In the genomic region with DNA sequence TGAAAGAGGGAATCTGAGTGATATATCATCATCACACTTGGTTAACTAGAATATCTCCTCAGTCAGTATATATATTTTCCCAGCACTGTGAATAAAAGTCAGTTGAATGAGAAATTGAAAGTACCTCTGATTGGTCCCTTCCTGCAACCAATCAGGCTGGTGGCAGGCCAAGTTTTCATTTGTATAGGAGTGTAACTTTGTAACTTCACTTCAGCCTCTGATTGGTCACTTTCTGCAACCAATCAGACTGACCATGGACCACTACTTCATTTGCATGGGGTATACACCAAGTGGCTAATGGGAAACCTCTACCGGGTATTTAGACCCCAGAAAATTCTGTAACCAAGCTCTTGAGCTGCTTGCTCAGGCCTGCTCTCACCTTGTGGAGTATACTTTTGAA, we compare ENCODE assay signal across 23 cellular contexts. TPM values are rescaled to one million over a fixed set of nuclear protein-coding genes. Genes with fewer than 3 reads are reported as not detected.
DNase-seq lines count a peak whose midpoint lies in the region; ATAC-seq lines count a peak whose summit lies in the region.
"Had no signal": no experiment of that assay in that cellular context is flagged by ENCODE, and none has a peak within 500 bp of the region (broad histone marks: within the 10 kb centered on the region; RNA-seq: fewer than 3 reads in every experiment).

No MANE protein-coding gene starts in this region.

- H3K4me2 ChIP-seq in neuronal stem cell (ENCODE audit: insufficient read depth, low read length, poor library complexity, severe bottlenecking), result no peak overlapping the region
- H3K4me2 ChIP-seq: A549, GM23338 had no signal

- peaks cover 37% of the 10 kb centered on the region for H3K4me1 Mint-ChIP-seq in activated naive CD4-positive, alpha-beta T cell treated with anti-CD3 and anti-CD28 coated beads, Interleukin-2, amount 10 ng/mL, durations not matched to agents 7 days and 5 days
- H3K4me1 Mint-ChIP-seq in activated naive CD8-positive, alpha-beta T cell treated with anti-CD3 and anti-CD28 coated beads, Interleukin-2, amount 10 ng/mL, durations not matched to agents 7 days and 5 days, result peaks cover 19% of the 10 kb centered on the region

- POLR2A ChIA-PET in activated naive CD8-positive, alpha-beta T cell treated with anti-CD3 and anti-CD28 coated beads, Interleukin-2, amount 10 ng/mL, durations not matched to agents 7 days and 5 days (lab: Charles Lee), result interaction anchor here (0.6 to 1.6 kb wide), 3 partner anchors 192 to 1006 kb away, joined by 3 to 5 read pairs (median 4); a partner anchor contains a TSS

- H3K27me3 ChIP-seq in neuronal stem cell (ENCODE audit: control insufficient read depth in 3 of 3, insufficient read depth in 3 of 3, low read depth in 1 of 3, low read length in 3 of 3), result no peaks in the 10 kb centered on the region
- H3K27me3 ChIP-seq: BE2C, esophagus squamous epithelium had no signal

- H2BK120ac ChIP-seq in neuronal stem cell (ENCODE audit: low read depth, low read length), result no peak overlapping the region

- H3K9me3 ChIP-seq in neuronal stem cell (replicated peaks in 1 of 2; ENCODE audit: control insufficient read depth in 2 of 2, insufficient read depth in 1 of 2, low read depth in 1 of 2, low read length in 2 of 2), result peaks cover 0 to 5% of the 10 kb centered on the region in 2 donors
- H3K9me3 ChIP-seq: A549, BE2C, esophagus squamous epithelium, psoas muscle had no signal

- H2AK5ac ChIP-seq in neuronal stem cell (ENCODE audit: low read depth, low read length), result no peak overlapping the region

- no peak overlapping the region for H3K4me3 ChIP-seq in neuronal stem cell (ENCODE audit: low read length in 2 of 2)
- H3K4me3 ChIP-seq: A549, esophagus squamous epithelium, GM23338, lung, psoas muscle had no signal

- no peak for DNase-seq in activated naive CD4-positive, alpha-beta T cell treated with anti-CD3 and anti-CD28 coated beads, Interleukin-2, amount 10 ng/mL, durations not matched to agents 7 days and 5 days
- no peak for DNase-seq in activated naive CD4-positive, alpha-beta T cell treated with anti-CD3 and anti-CD28 coated beads, Interleukin-2, amount 50 U/mL, for 72 hours (ENCODE audit: low spot score in 2 of 2)
- DNase-seq in NCI-H226 (peak; percentile 42), neuronal stem cell (ENCODE audit: low spot score) (no peak), hippocampal formation (lab: John Stamatoyannopoulos, UW) (no peak), NCI-H2081 (lab: John Stamatoyannopoulos, UW) (no peak)
- DNase-seq in activated naive CD8-positive, alpha-beta T cell treated with anti-CD3 and anti-CD28 coated beads, Interleukin-2, amount 10 ng/mL, durations not matched to agents 7 days and 5 days, result no peak
- DNase-seq: activated CD4-positive, alpha-beta T cell treated with anti-CD3 and anti-CD28 coated beads, Interleukin-2, amount 10 ng/mL, durations not matched to agents 7 days and 5 days; activated naive CD4-positive, alpha-beta T cell treated with Interleukin-2 at 50 U/mL for 16 hours; activated T-cell treated with anti-CD3 and anti-CD28 coated beads for 4 hours; BE2C; effector memory CD8-positive, alpha-beta T cell; esophagus squamous epithelium; kidney glomerular epithelial cell; NCI-H187 treated with DMSO at 0.1 percent for 48 hours; NCI-H748 treated with DMSO at 0.1 percent for 48 hours; psoas muscle; SHP77 treated with DMSO at 0.1 percent for 48 hours; substantia nigra had no signal

- no peak overlapping the region for H3K27ac ChIP-seq in neuronal stem cell (replicated peaks; ENCODE audit: low read length)

- no peak overlapping the region for H4K91ac ChIP-seq in neuronal stem cell (ENCODE audit: low read depth, low read length, poor library complexity)

- no peak overlapping the region for H2BK5ac ChIP-seq in neuronal stem cell (ENCODE audit: low read length)

- H3K4me3 Mint-ChIP-seq in activated naive CD4-positive, alpha-beta T cell treated with anti-CD3 and anti-CD28 coated beads, Interleukin-2, amount 10 ng/mL, durations not matched to agents 7 days and 5 days, result no peak overlapping the region
- H3K4me3 Mint-ChIP-seq in activated naive CD8-positive, alpha-beta T cell treated with anti-CD3 and anti-CD28 coated beads, Interleukin-2, amount 10 ng/mL, durations not matched to agents 7 days and 5 days, result peak overlapping the region; percentile 50
- H3K4me3 Mint-ChIP-seq: effector memory CD8-positive, alpha-beta T cell had no signal

- H2BK12ac ChIP-seq in neuronal stem cell (ENCODE audit: low read length), result no peak overlapping the region

- H3K23ac ChIP-seq in neuronal stem cell (ENCODE audit: low read depth, low read length, poor library complexity), result no peak overlapping the region

- H3K79me1 ChIP-seq in neuronal stem cell (ENCODE audit: low read depth, low read length), result no peaks in the 10 kb centered on the region

- H3K36me3 ChIP-seq in neuronal stem cell (replicated peaks in 1 of 2; ENCODE audit: control insufficient read depth in 2 of 2, insufficient read depth in 2 of 2, low read length in 2 of 2), result peaks cover 0 to 18% of the 10 kb centered on the region in 2 donors
- H3K36me3 ChIP-seq: esophagus squamous epithelium had no signal

- CTCF ChIA-PET in activated naive CD4-positive, alpha-beta T cell treated with anti-CD3 and anti-CD28 coated beads, Interleukin-2, amount 10 ng/mL, durations not matched to agents 7 days and 5 days (lab: Charles Lee), result no interaction called here

- H3K9ac ChIP-seq in neuronal stem cell (ENCODE audit: low read depth, low read length, poor library complexity), result no peak overlapping the region

- H3K18ac ChIP-seq in neuronal stem cell (ENCODE audit: low read length), result no peak overlapping the region

- H3K4me1 ChIP-seq in neuronal stem cell (ENCODE audit: control insufficient read depth in 2 of 2, insufficient read depth in 1 of 2, low read depth in 1 of 2, low read length in 2 of 2), result peaks cover 2 to 3% of the 10 kb centered on the region in 2 donors
- H3K4me1 ChIP-seq: BE2C, psoas muscle had no signal

- H3K36me3 Mint-ChIP-seq in activated naive CD4-positive, alpha-beta T cell treated with anti-CD3 and anti-CD28 coated beads, Interleukin-2, amount 10 ng/mL, durations not matched to agents 7 days and 5 days, result peaks cover 32% of the 10 kb centered on the region
- H3K36me3 Mint-ChIP-seq in activated naive CD4-positive, alpha-beta T cell treated with anti-CD3 and anti-CD28 coated beads, Interleukin-2, amount 50 U/mL, for 72 hours, result peaks cover 38 to 43% of the 10 kb centered on the region in 2 donors
- H3K36me3 Mint-ChIP-seq in activated naive CD8-positive, alpha-beta T cell treated with anti-CD3 and anti-CD28 coated beads, Interleukin-2, amount 10 ng/mL, durations not matched to agents 7 days and 5 days, result peaks cover 25% of the 10 kb centered on the region

- ATAC-seq in activated naive CD4-positive, alpha-beta T cell treated with anti-CD3 and anti-CD28 coated beads, Interleukin-2, amount 50 U/mL, for 72 hours, result no peak
- ATAC-seq in activated naive CD8-positive, alpha-beta T cell treated with anti-CD3 and anti-CD28 coated beads, Interleukin-2, amount 10 ng/mL, durations not matched to agents 7 days and 5 days (ENCODE audit: low read depth), result no peak
- no peak for ATAC-seq in HG03342 (IDR thresholded peaks at IDR 0.05; ENCODE audit: unreplicated experiment)
- ATAC-seq: A549; effector memory CD8-positive, alpha-beta T cell; GM23338; psoas muscle had no signal

- H4K8ac ChIP-seq in neuronal stem cell (ENCODE audit: low read depth, low read length), result no peak overlapping the region

- H2BK15ac ChIP-seq in neuronal stem cell (ENCODE audit: low read length), result no peak overlapping the region

- no peak overlapping the region for H3K4ac ChIP-seq in neuronal stem cell (ENCODE audit: low read length)

- H3K9me3 Mint-ChIP-seq in activated naive CD4-positive, alpha-beta T cell treated with anti-CD3 and anti-CD28 coated beads, Interleukin-2, amount 10 ng/mL, durations not matched to agents 7 days and 5 days, result peaks cover 7% of the 10 kb centered on the region
- H3K9me3 Mint-ChIP-seq in activated naive CD4-positive, alpha-beta T cell treated with anti-CD3 and anti-CD28 coated beads, Interleukin-2, amount 50 U/mL, for 72 hours, result peaks cover 6 to 10% of the 10 kb centered on the region in 2 donors
- no peaks in the 10 kb centered on the region for H3K9me3 Mint-ChIP-seq in activated naive CD8-positive, alpha-beta T cell treated with anti-CD3 and anti-CD28 coated beads, Interleukin-2, amount 10 ng/mL, durations not matched to agents 7 days and 5 days
- H3K9me3 Mint-ChIP-seq: effector memory CD8-positive, alpha-beta T cell; GM23338 had no signal

- no CpG with 5 or more reads among the region's 1 CpG for whole genome bisulfite sequencing in neuronal stem cell (ENCODE audit: extremely low coverage in 2 of 2, insufficient read length in 2 of 2, insufficient replicate concordance in 1 of 2), 2 donors

- H3K14ac ChIP-seq in neuronal stem cell (ENCODE audit: low read length), result no peak overlapping the region

- peak overlapping the region; percentile 96 for H3K27ac Mint-ChIP-seq in activated naive CD4-positive, alpha-beta T cell treated with anti-CD3 and anti-CD28 coated beads, Interleukin-2, amount 10 ng/mL, durations not matched to agents 7 days and 5 days
- H3K27ac Mint-ChIP-seq in activated naive CD4-positive, alpha-beta T cell treated with anti-CD3 and anti-CD28 coated beads, Interleukin-2, amount 50 U/mL, for 72 hours, result no peak overlapping the region
- peak overlapping the region; percentile 96 for H3K27ac Mint-ChIP-seq in activated naive CD8-positive, alpha-beta T cell treated with anti-CD3 and anti-CD28 coated beads, Interleukin-2, amount 10 ng/mL, durations not matched to agents 7 days and 5 days
- H3K27ac Mint-ChIP-seq: GM23338 had no signal

- peak overlapping the region; percentile 12 for H2AFZ ChIP-seq in neuronal stem cell (ENCODE audit: low read length)
- H2AFZ ChIP-seq: GM23338 had no signal

- H3K27me3 Mint-ChIP-seq in activated naive CD4-positive, alpha-beta T cell treated with anti-CD3 and anti-CD28 coated beads, Interleukin-2, amount 10 ng/mL, durations not matched to agents 7 days and 5 days, result peaks cover 4% of the 10 kb centered on the region
- H3K27me3 Mint-ChIP-seq in activated naive CD8-positive, alpha-beta T cell treated with anti-CD3 and anti-CD28 coated beads, Interleukin-2, amount 10 ng/mL, durations not matched to agents 7 days and 5 days, result no peaks in the 10 kb centered on the region
- H3K27me3 Mint-ChIP-seq: activated CD4-positive, alpha-beta T cell treated with anti-CD3 and anti-CD28 coated beads, Interleukin-2, amount 10 ng/mL, durations not matched to agents 7 days and 5 days; effector memory CD8-positive, alpha-beta T cell had no signal

RNA-seq across cellular contexts. Expression of a gene that starts 1.9 kb away (rescaled TPM):
- total RNA-seq in activated naive CD4-positive, alpha-beta T cell treated with anti-CD3 and anti-CD28 coated beads, Interleukin-2, amount 50 U/mL, for 72 hours, result 1,000 to 10,000 TPM in 1 of 2 donors, 100 to 1,000 TPM in 1; 472 to 1,846 TPM
- 1,000 to 10,000 TPM; 1,159 to 1,213 TPM for total RNA-seq in activated naive CD8-positive, alpha-beta T cell treated with anti-CD3 and anti-CD28 coated beads, Interleukin-2, amount 10 ng/mL, durations not matched to agents 7 days and 5 days
- 116 TPM for polyA plus RNA-seq in neuronal stem cell (2013, experiment 1 of 2)
- 115 TPM for polyA plus RNA-seq in neuronal stem cell (2013, experiment 2 of 2)

RNA-seq across cellular contexts. Expression of a gene that starts 37.4 kb away (rescaled TPM):
- total RNA-seq in activated naive CD4-positive, alpha-beta T cell treated with anti-CD3 and anti-CD28 coated beads, Interleukin-2, amount 50 U/mL, for 72 hours, result 10 to 100 TPM; 16.9 to 32.3 TPM
- total RNA-seq in activated naive CD8-positive, alpha-beta T cell treated with anti-CD3 and anti-CD28 coated beads, Interleukin-2, amount 10 ng/mL, durations not matched to agents 7 days and 5 days, result 10 to 100 TPM; 14.8 to 15.7 TPM
- 52.0 TPM for polyA plus RNA-seq in neuronal stem cell (2013, experiment 1 of 2)
- polyA plus RNA-seq in neuronal stem cell (2013, experiment 2 of 2), result 52.5 TPM

Comparison
In these comparisons a context has a peak if more than half of its experiments do, and no peak if none do; other contexts are left out.
1. H3K27ac Mint-ChIP-seq: peak in activated naive CD4-positive, alpha-beta T cell treated with anti-CD3 and anti-CD28 coated beads, Interleukin-2, amount 10 ng/mL, durations not matched to agents 7 days and 5 days (single experiment) and activated naive CD8-positive, alpha-beta T cell treated with anti-CD3 and anti-CD28 coated beads, Interleukin-2, amount 10 ng/mL, durations not matched to agents 7 days and 5 days (single experiment); none in activated naive CD4-positive, alpha-beta T cell treated with anti-CD3 and anti-CD28 coated beads, Interleukin-2, amount 50 U/mL, for 72 hours (0 of 2).